In genomic region chr11:61792310-61793083, GRCh38 we compare ENCODE assay signal across 1 cellular context.
TF ChIP-seq lines count a peak whose summit lies in the region.

Gene FEN1 (plus strand): TSS chr11:61792911. CDS start chr11:61795362, 2,451 bp downstream.
Gene TMEM258 (minus strand): TSS chr11:61792599. CDS start chr11:61792558, 41 bp downstream.

TF ChIP-seq in K562, 482 proteins besides CTCF, POLR2A, EP300 and RAD21 (continued from another document and continues in another):
- TF ChIP-seq NFRKB (IDR thresholded peaks at IDR 0.05; ENCODE audit: low read depth) (peak; percentile 94), PPARD (CRISPR knock-in tag; IDR thresholded peaks at IDR 0.05) (no peak), TAF1 (IDR thresholded peaks at IDR 0.05; ENCODE audit: control insufficient read depth, extremely low read depth, insufficient read depth, low read length, severe bottlenecking) (peak; percentile 73), SLC30A9 (CRISPR knock-in tag; IDR thresholded peaks at IDR 0.05) (no peak), ZNF232 (CRISPR knock-in tag; IDR thresholded peaks at IDR 0.05) (no peak; the same call in 1 of the 2 replicates), POLR2H (tag; IDR thresholded peaks at IDR 0.05; ENCODE audit: low read depth) (peak; percentile 85), YBX1 (IDR thresholded peaks at IDR 0.05) (no peak), ZNF551 (CRISPR knock-in tag; IDR thresholded peaks at IDR 0.05) (no peak), TRIM24 (IDR thresholded peaks at IDR 0.05) (peak in 1 of 2 experiments; percentile 51; a peak in 2 of 4 replicates), CCAR2 (IDR thresholded peaks at IDR 0.05; ENCODE audit: low read depth, low read length) (no peak), RBM34 (IDR thresholded peaks at IDR 0.05; ENCODE audit: borderline replicate concordance, insufficient read depth, low read length) (no peak), ZNF764 (CRISPR knock-in tag; IDR thresholded peaks at IDR 0.05; ENCODE audit: low read depth) (0 out of 2 replicates have a peak, but pooled peaks have one; percentile 11), SMAD1 (IDR thresholded peaks at IDR 0.05; ENCODE audit: low read depth, low read length, partially characterized antibody) (peak; percentile 25), STAT6 (CRISPR knock-in tag; IDR thresholded peaks at IDR 0.05) (0 out of 2 replicates have a peak, but pooled peaks have one; percentile 46), HNRNPK (IDR thresholded peaks at IDR 0.05; ENCODE audit: low read depth, low read length, poor library complexity, severe bottlenecking) (no peak), NCOA2 (IDR thresholded peaks at IDR 0.05; ENCODE audit: partially characterized antibody in 2 of 2) (no peak), PATZ1 (CRISPR knock-in tag; IDR thresholded peaks at IDR 0.05; ENCODE audit: borderline replicate concordance) (no peak), CBFA2T3 (IDR thresholded peaks at IDR 0.05) (no peak), ZFP91 (CRISPR knock-in tag; IDR thresholded peaks at IDR 0.05) (peak; percentile 47; the same call in 1 of the 2 replicates), GATAD2B (IDR thresholded peaks at IDR 0.05; ENCODE audit: borderline replicate concordance) (no peak), ZBTB34 (CRISPR knock-in tag; IDR thresholded peaks at IDR 0.05) (no peak), UBTF (IDR thresholded peaks at IDR 0.05; ENCODE audit: borderline replicate concordance in 1 of 2, low read depth in 2 of 2, low read length in 2 of 2) (0 out of 4 replicates have a peak, but pooled peaks of 1 of the 2 experiments have one; percentile 63), RBFOX2 (IDR thresholded peaks at IDR 0.05; ENCODE audit: low read depth, low read length) (peak; percentile 96), SRSF1 (IDR thresholded peaks at IDR 0.05; ENCODE audit: low read depth, low read length) (no peak), SETDB1 (IDR thresholded peaks at IDR 0.05; ENCODE audit: low read length) (no peak), SIX5 (IDR thresholded peaks at IDR 0.05; ENCODE audit: borderline replicate concordance in 1 of 2, insufficient read depth in 1 of 2, low read depth in 1 of 2, low read length in 2 of 2) (peak in 1 of 2 experiments; percentile 65; a peak in 3 of 4 replicates), ZBTB11 (CRISPR knock-in tag; IDR thresholded peaks at IDR 0.05) (peak; percentile 77 to 96 (median 79); a peak in 5 of 6 replicates), RUNX1 (IDR thresholded peaks at IDR 0.05; ENCODE audit: low read depth) (no peak)
- TF ChIP-seq, protein P1, sequence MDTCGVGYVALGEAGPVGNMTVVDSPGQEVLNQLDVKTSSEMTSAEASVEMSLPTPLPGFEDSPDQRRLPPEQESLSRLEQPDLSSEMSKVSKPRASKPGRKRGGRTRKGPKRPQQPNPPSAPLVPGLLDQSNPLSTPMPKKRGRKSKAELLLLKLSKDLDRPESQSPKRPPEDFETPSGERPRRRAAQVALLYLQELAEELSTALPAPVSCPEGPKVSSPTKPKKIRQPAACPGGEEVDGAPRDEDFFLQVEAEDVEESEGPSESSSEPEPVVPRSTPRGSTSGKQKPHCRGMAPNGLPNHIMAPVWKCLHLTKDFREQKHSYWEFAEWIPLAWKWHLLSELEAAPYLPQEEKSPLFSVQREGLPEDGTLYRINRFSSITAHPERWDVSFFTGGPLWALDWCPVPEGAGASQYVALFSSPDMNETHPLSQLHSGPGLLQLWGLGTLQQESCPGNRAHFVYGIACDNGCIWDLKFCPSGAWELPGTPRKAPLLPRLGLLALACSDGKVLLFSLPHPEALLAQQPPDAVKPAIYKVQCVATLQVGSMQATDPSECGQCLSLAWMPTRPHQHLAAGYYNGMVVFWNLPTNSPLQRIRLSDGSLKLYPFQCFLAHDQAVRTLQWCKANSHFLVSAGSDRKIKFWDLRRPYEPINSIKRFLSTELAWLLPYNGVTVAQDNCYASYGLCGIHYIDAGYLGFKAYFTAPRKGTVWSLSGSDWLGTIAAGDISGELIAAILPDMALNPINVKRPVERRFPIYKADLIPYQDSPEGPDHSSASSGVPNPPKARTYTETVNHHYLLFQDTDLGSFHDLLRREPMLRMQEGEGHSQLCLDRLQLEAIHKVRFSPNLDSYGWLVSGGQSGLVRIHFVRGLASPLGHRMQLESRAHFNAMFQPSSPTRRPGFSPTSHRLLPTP (IDR thresholded peaks at IDR 0.05; ENCODE audit: borderline replicate concordance, extremely low read depth, insufficient read length): no peak
- TF ChIP-seq, protein P2, sequence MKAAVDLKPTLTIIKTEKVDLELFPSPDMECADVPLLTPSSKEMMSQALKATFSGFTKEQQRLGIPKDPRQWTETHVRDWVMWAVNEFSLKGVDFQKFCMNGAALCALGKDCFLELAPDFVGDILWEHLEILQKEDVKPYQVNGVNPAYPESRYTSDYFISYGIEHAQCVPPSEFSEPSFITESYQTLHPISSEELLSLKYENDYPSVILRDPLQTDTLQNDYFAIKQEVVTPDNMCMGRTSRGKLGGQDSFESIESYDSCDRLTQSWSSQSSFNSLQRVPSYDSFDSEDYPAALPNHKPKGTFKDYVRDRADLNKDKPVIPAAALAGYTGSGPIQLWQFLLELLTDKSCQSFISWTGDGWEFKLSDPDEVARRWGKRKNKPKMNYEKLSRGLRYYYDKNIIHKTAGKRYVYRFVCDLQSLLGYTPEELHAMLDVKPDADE (conservative IDR thresholded peaks at IDR 0.05; ENCODE audit: control insufficient read depth, low read depth, low read length): peak; percentile 89; the same call in 1 of the 2 replicates
- TF ChIP-seq, protein P3, sequence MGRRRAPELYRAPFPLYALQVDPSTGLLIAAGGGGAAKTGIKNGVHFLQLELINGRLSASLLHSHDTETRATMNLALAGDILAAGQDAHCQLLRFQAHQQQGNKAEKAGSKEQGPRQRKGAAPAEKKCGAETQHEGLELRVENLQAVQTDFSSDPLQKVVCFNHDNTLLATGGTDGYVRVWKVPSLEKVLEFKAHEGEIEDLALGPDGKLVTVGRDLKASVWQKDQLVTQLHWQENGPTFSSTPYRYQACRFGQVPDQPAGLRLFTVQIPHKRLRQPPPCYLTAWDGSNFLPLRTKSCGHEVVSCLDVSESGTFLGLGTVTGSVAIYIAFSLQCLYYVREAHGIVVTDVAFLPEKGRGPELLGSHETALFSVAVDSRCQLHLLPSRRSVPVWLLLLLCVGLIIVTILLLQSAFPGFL (CRISPR knock-in tag; IDR thresholded peaks at IDR 0.05): no peak
- TF ChIP-seq, protein P4, sequence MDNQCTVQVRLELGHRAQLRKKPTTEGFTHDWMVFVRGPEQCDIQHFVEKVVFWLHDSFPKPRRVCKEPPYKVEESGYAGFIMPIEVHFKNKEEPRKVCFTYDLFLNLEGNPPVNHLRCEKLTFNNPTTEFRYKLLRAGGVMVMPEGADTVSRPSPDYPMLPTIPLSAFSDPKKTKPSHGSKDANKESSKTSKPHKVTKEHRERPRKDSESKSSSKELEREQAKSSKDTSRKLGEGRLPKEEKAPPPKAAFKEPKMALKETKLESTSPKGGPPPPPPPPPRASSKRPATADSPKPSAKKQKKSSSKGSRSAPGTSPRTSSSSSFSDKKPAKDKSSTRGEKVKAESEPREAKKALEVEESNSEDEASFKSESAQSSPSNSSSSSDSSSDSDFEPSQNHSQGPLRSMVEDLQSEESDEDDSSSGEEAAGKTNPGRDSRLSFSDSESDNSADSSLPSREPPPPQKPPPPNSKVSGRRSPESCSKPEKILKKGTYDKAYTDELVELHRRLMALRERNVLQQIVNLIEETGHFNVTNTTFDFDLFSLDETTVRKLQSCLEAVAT (IDR thresholded peaks at IDR 0.05): no peak; a peak in 1 of 4 replicates
